Comparison of ENCODE assay signal across 8 cellular contexts in genomic region chr4:70838972-70839536, GRCh38. TPM values are rescaled to one million over a fixed set of nuclear protein-coding genes. Genes with fewer than 3 reads are reported as not detected.
A peak's percentile ranks its signal among the peaks of the same experiment; 100 is the strongest.
DNase-seq lines count a peak whose midpoint lies in the region; ATAC-seq and TF ChIP-seq lines count a peak whose summit lies in the region.

No MANE protein-coding gene starts in this region.

- H3K27ac ChIP-seq in cardiac muscle cell (peak overlapping the region; percentile 95), parathyroid adenoma (peak overlapping the region; percentile 77), tibial artery (peak overlapping the region; percentile 92 to 96)

- H3K9me3 ChIP-seq in cardiac muscle cell (ENCODE audit: low read depth), result no peaks in the 10 kb centered on the region
- no peaks in the 10 kb centered on the region for H3K9me3 ChIP-seq in parathyroid adenoma (ENCODE audit: control insufficient read depth, low read length)
- no peaks in the 10 kb centered on the region for H3K9me3 ChIP-seq in tibial artery

- peak overlapping the region; percentile 98 for H3K27ac Mint-ChIP-seq in activated naive CD8-positive, alpha-beta T cell treated with anti-CD3 and anti-CD28 coated beads for 36 hours

- in situ Hi-C loops in G401 (cut with HindIII; ENCODE audit: low sequenced_read_pairs), result no loop called here

- no peaks in the 10 kb centered on the region for H3K27me3 Mint-ChIP-seq in activated naive CD8-positive, alpha-beta T cell treated with anti-CD3 and anti-CD28 coated beads for 36 hours

- intact Hi-C loops in tibial artery (cut with DNase I; ENCODE audit: low total_unique reads), result loop anchor here (2.0 kb wide), 1 partner anchor 64 kb away; the partner anchor contains the start of gene MOB1B

- H3K4me1 ChIP-seq in cardiac muscle cell (ENCODE audit: low read depth), result peaks cover 10% of the 10 kb centered on the region
- H3K4me1 ChIP-seq in parathyroid adenoma, result peaks cover 2% of the 10 kb centered on the region
- peaks cover 0 to 31% (median 18%) of the 10 kb centered on the region in 4 donors for H3K4me1 ChIP-seq in tibial artery

- no peak for TF ChIP-seq CTCF in cardiac muscle cell (IDR thresholded peaks at IDR 0.05; ENCODE audit: low read depth, low read length)
- TF ChIP-seq CTCF in parathyroid adenoma (IDR thresholded peaks at IDR 0.05), result no peak
- no peak for TF ChIP-seq CTCF in tibial artery (IDR thresholded peaks at IDR 0.05)

- H3K4me3 ChIP-seq in Jurkat, Clone E6-1 (ENCODE audit: low read length), result peak overlapping the region; percentile 96
- peak overlapping the region; percentile 96 for H3K4me3 ChIP-seq in cardiac muscle cell
- peak overlapping the region; percentile 77 for H3K4me3 ChIP-seq in parathyroid adenoma (ENCODE audit: low read depth, low read length)
- H3K4me3 ChIP-seq in tibial artery, result peak overlapping the region; percentile 89 to 91

- peaks cover 14% of the 10 kb centered on the region for H3K36me3 ChIP-seq in cardiac muscle cell
- no peaks in the 10 kb centered on the region for H3K36me3 ChIP-seq in parathyroid adenoma (ENCODE audit: control insufficient read depth, insufficient read depth, low read length)
- H3K36me3 ChIP-seq in tibial artery, result peaks cover 10 to 18% (median 11%) of the 10 kb centered on the region in 3 donors

- peak; percentile 44 for ATAC-seq in GM21737 (IDR thresholded peaks at IDR 0.05; ENCODE audit: unreplicated experiment)

- H3K4me3 Mint-ChIP-seq in activated naive CD8-positive, alpha-beta T cell treated with anti-CD3 and anti-CD28 coated beads for 36 hours, result peak overlapping the region; percentile 98

- H3K79me2 ChIP-seq in parathyroid adenoma, result peaks cover 15% of the 10 kb centered on the region

- H3K4me1 Mint-ChIP-seq in activated naive CD8-positive, alpha-beta T cell treated with anti-CD3 and anti-CD28 coated beads for 36 hours, result peaks cover 41% of the 10 kb centered on the region

- DNase-seq in G401 (ENCODE audit: low spot score), result peak; percentile 64
- DNase-seq in Jurkat, Clone E6-1 (ENCODE audit: low read depth, low spot score), result peak; percentile 34
- DNase-seq in SKM-1 (lab: John Stamatoyannopoulos, UW; ENCODE audit: unreplicated experiment), result peak; percentile 38
- DNase-seq in activated naive CD8-positive, alpha-beta T cell treated with anti-CD3 and anti-CD28 coated beads for 36 hours, result peak; percentile 79
- peak; percentile 74 to 77 for DNase-seq in cardiac muscle cell (ENCODE audit: low read depth in 1 of 2, low spot score in 1 of 2)
- DNase-seq in tibial artery, result peak; percentile 61 to 84

- peak overlapping the region; percentile 77 for H2AFZ ChIP-seq in parathyroid adenoma

- H3K9ac ChIP-seq in parathyroid adenoma, result no peak overlapping the region

- no peaks in the 10 kb centered on the region for H3K9me3 Mint-ChIP-seq in activated naive CD8-positive, alpha-beta T cell treated with anti-CD3 and anti-CD28 coated beads for 36 hours

- H3K27me3 ChIP-seq in cardiac muscle cell, result peaks cover 3% of the 10 kb centered on the region
- H3K27me3 ChIP-seq in parathyroid adenoma (ENCODE audit: control insufficient read depth, insufficient read depth, low read length), result no peaks in the 10 kb centered on the region
- H3K27me3 ChIP-seq in tibial artery, result no peaks in the 10 kb centered on the region

- peak overlapping the region; percentile 93 for H3K4me2 ChIP-seq in parathyroid adenoma (ENCODE audit: low read length)

- peaks cover 27% of the 10 kb centered on the region for H3K36me3 Mint-ChIP-seq in activated naive CD8-positive, alpha-beta T cell treated with anti-CD3 and anti-CD28 coated beads for 36 hours

RNA-seq across cellular contexts. Expression of gene GRSF1, which starts 0.6 kb away (rescaled TPM):
- 107 and 120 TPM in 2 replicates for total RNA-seq in G401 (2014; rRNA removed; shearing (Covaris generic))
- polyA plus RNA-seq in Jurkat, Clone E6-1 (2012; ENCODE audit: insufficient read depth, insufficient read length), result 135 TPM
- total RNA-seq in activated naive CD8-positive, alpha-beta T cell treated with anti-CD3 and anti-CD28 coated beads for 36 hours, result 100 to 1,000 TPM; 118 to 122 TPM
- total RNA-seq in cardiac muscle cell, result 84.9 and 90.3 TPM in 2 replicates
- 153 and 185 TPM in 2 replicates for polyA plus RNA-seq in cardiac muscle cell

Comparison
In these comparisons a context has a peak if more than half of its experiments do, and no peak if none do; other contexts are left out.
1. Peak in every context shown above with its lines: DNase-seq, ATAC-seq, H3K4me3 ChIP-seq and H3K27ac ChIP-seq.